Comparison of ENCODE assay signal across 7 cellular contexts in the genomic region with DNA sequence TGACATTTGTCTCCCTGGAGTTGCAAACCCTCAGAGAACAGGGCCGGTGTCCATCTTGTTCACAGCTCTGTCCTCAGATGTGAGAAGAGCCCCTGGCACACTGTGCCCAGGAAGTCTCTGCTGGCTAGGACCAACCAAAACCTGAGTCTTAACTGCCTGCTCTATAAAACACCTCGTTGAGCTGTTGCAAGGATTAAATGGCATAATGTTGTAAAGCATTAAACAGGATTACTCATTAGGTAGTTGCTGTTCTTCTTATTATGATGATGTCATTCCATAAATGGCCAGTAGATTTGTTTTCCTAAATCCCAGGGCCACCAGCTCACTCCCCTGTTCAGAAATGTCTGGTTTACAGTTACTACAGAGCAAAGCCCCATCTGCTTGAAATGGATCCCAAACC.
DNase-seq lines count a peak whose midpoint lies in the region; ATAC-seq, FAIRE-seq and TF ChIP-seq lines count a peak whose summit lies in the region.
"Not testable (repeated sequence)": the region's sequence is repeated elsewhere in the genome, so short reads cannot be mapped to it uniquely, and the experiment has no call there.

No MANE protein-coding gene starts in this region.

- CTCF ChIA-PET in activated CD8-positive, alpha-beta T cell treated with anti-CD3 and anti-CD28 coated beads, Interleukin-2, amount 10 ng/mL, durations not matched to agents 7 days and 5 days (lab: Charles Lee): interaction anchor here (1.3 to 3.1 kb wide), 5 partner anchors 11 to 152 kb away, joined by 3 to 31 read pairs (median 9); partner anchors contain the start of gene SCML4

- not testable (repeated sequence) for H3K9me3 ChIP-seq in T-helper 17 cell (ENCODE audit: control insufficient read depth, low read length, poor library complexity, severe bottlenecking)

- ATAC-seq in T-helper 17 cell; activated CD8-positive, alpha-beta T cell treated with anti-CD3 and anti-CD28 coated beads, Interleukin-2, amount 10 ng/mL, durations not matched to agents 7 days and 5 days: not testable (repeated sequence)
- peak; percentile 87 for ATAC-seq in left colon

- TF ChIP-seq CTCF in D721Med (IDR thresholded peaks at IDR 0.05; ENCODE audit: insufficient read depth, missing control alignments); brain (conservative IDR thresholded peaks at IDR 0.05); nephron (IDR thresholded peaks at IDR 0.05; ENCODE audit: unreplicated experiment in 3 of 3): not testable (repeated sequence)

- H3K4me1 Mint-ChIP-seq in T-helper 17 cell: peaks cover 45% of the 10 kb centered on the region
- peaks cover 61% of the 10 kb centered on the region for H3K4me1 Mint-ChIP-seq in activated CD8-positive, alpha-beta T cell treated with anti-CD3 and anti-CD28 coated beads, Interleukin-2, amount 10 ng/mL, durations not matched to agents 7 days and 5 days (ENCODE audit: low read depth)
- H3K4me1 Mint-ChIP-seq in activated naive CD4-positive, alpha-beta T cell treated with anti-CD3 and anti-CD28 coated beads, Interleukin-2, amount 50 U/mL, for 24 hours: peaks cover 70% of the 10 kb centered on the region
- peaks cover 36% of the 10 kb centered on the region for H3K4me1 Mint-ChIP-seq in brain
- peaks cover 30% of the 10 kb centered on the region for H3K4me1 Mint-ChIP-seq in nephron

- intact Hi-C loops in left colon (cut with DNase I, micrococcal nuclease): not testable (repeated sequence)

- DNase-seq in D721Med (ENCODE audit: insufficient read length, low spot score); T-helper 17 cell; activated CD8-positive, alpha-beta T cell treated with anti-CD3 and anti-CD28 coated beads, Interleukin-2, amount 10 ng/mL, durations not matched to agents 7 days and 5 days; left colon: not testable (repeated sequence)

- POLR2A ChIA-PET in activated CD8-positive, alpha-beta T cell treated with anti-CD3 and anti-CD28 coated beads, Interleukin-2, amount 10 ng/mL, durations not matched to agents 7 days and 5 days (lab: Charles Lee): interaction anchor here (1.1 to 1.5 kb wide), 2 partner anchors 108 to 110 kb away, joined by 3 to 4 read pairs; partner anchors contain the start of gene SCML4

- peak; percentile 74 for FAIRE-seq in D721Med (lab: Jason Lieb, UNC)

- H3K9me3 Mint-ChIP-seq in activated CD8-positive, alpha-beta T cell treated with anti-CD3 and anti-CD28 coated beads, Interleukin-2, amount 10 ng/mL, durations not matched to agents 7 days and 5 days (ENCODE audit: insufficient read depth); activated naive CD4-positive, alpha-beta T cell treated with anti-CD3 and anti-CD28 coated beads, Interleukin-2, amount 50 U/mL, for 24 hours; brain; nephron: not testable (repeated sequence)

- not testable (repeated sequence) for H3K27me3 Mint-ChIP-seq in T-helper 17 cell; activated CD8-positive, alpha-beta T cell treated with anti-CD3 and anti-CD28 coated beads, Interleukin-2, amount 10 ng/mL, durations not matched to agents 7 days and 5 days (ENCODE audit: low read depth); activated naive CD4-positive, alpha-beta T cell treated with anti-CD3 and anti-CD28 coated beads, Interleukin-2, amount 50 U/mL, for 24 hours; brain
- H3K27me3 Mint-ChIP-seq in nephron (ENCODE audit: low read depth): peaks cover 26% of the 10 kb centered on the region

- H3K27ac Mint-ChIP-seq in T-helper 17 cell: peak overlapping the region; percentile 83
- H3K27ac Mint-ChIP-seq in activated CD8-positive, alpha-beta T cell treated with anti-CD3 and anti-CD28 coated beads, Interleukin-2, amount 10 ng/mL, durations not matched to agents 7 days and 5 days: peak overlapping the region; percentile 84
- peak overlapping the region; percentile 63 for H3K27ac Mint-ChIP-seq in activated naive CD4-positive, alpha-beta T cell treated with anti-CD3 and anti-CD28 coated beads, Interleukin-2, amount 50 U/mL, for 24 hours
- peak overlapping the region in 3 of 5 experiments; percentile 56 to 90 (median 74) for H3K27ac Mint-ChIP-seq in brain
- peak overlapping the region in 2 of 3 experiments; percentile 47 to 86 for H3K27ac Mint-ChIP-seq in nephron

- not testable (repeated sequence) for H3K4me3 Mint-ChIP-seq in T-helper 17 cell; activated CD8-positive, alpha-beta T cell treated with anti-CD3 and anti-CD28 coated beads, Interleukin-2, amount 10 ng/mL, durations not matched to agents 7 days and 5 days
- H3K4me3 Mint-ChIP-seq in activated naive CD4-positive, alpha-beta T cell treated with anti-CD3 and anti-CD28 coated beads, Interleukin-2, amount 50 U/mL, for 24 hours: peak overlapping the region; percentile 67
- H3K4me3 Mint-ChIP-seq in brain (peak overlapping the region in 1 of 5 experiments; percentile 55), nephron (peak overlapping the region in 2 of 3 experiments; percentile 2 to 26)

- not testable (repeated sequence) for H3K36me3 Mint-ChIP-seq in T-helper 17 cell (ENCODE audit: low read depth); activated naive CD4-positive, alpha-beta T cell treated with anti-CD3 and anti-CD28 coated beads, Interleukin-2, amount 50 U/mL, for 24 hours; brain; nephron (ENCODE audit: low read depth)
- peaks cover 40% of the 10 kb centered on the region for H3K36me3 Mint-ChIP-seq in activated CD8-positive, alpha-beta T cell treated with anti-CD3 and anti-CD28 coated beads, Interleukin-2, amount 10 ng/mL, durations not matched to agents 7 days and 5 days (ENCODE audit: low read depth)
